9 cellular contexts compared by ENCODE assay signal in genomic region chr16:67528870-67529638, GRCh38. TPM values are rescaled to one million over a fixed set of nuclear protein-coding genes. Genes with fewer than 3 reads are reported as not detected.
DNase-seq lines count a peak whose midpoint lies in the region; TF ChIP-seq lines count a peak whose summit lies in the region.
"Had no signal": no experiment of that assay in that cellular context is flagged by ENCODE, and none has a peak within 500 bp of the region (broad histone marks: within the 10 kb centered on the region; RNA-seq: fewer than 3 reads in every experiment).

No MANE protein-coding gene starts in this region.

- intact Hi-C loops in esophagus muscularis mucosa (cut with DNase I) = loop anchor here (2.0 kb wide), 1 partner anchor 34 kb away; the partner anchor contains the start of gene CTCF

- H3K4me3 Mint-ChIP-seq in nephron = peak overlapping the region; percentile 92 to 97 (median 95)

- TF ChIP-seq EP300 in esophagus muscularis mucosa (IDR thresholded peaks at IDR 0.05) = no peak

- DNase-seq in Daoy (ENCODE audit: low read depth) = peak; percentile 52
- DNase-seq in HPDE6-E6E7 (ENCODE audit: extremely low spot score) = peak; percentile 72
- DNase-seq in activated CD4-positive, alpha-beta T cell treated with anti-CD3 and anti-CD28 coated beads, Interleukin-2, amount 50 U/mL, for 48 hours = peak; percentile 39 to 42
- no peak for DNase-seq in esophagus muscularis mucosa (ENCODE audit: extremely low spot score)
- DNase-seq in OCI-M2 (lab: John Stamatoyannopoulos, UW; ENCODE audit: unreplicated experiment) = no peak
- DNase-seq in SKM-1 (lab: John Stamatoyannopoulos, UW; ENCODE audit: unreplicated experiment) = no peak
- no peak for DNase-seq in NCI-H1436 treated with DMSO at 0.1 percent for 48 hours (lab: John Stamatoyannopoulos, UW)

- H3K27ac Mint-ChIP-seq in nephron = peak overlapping the region; percentile 64 to 88 (median 85)

- peak overlapping the region; percentile 86 to 95 (median 93) for H3K27ac ChIP-seq in esophagus muscularis mucosa (replicated peaks in 1 of 4)

- H3K9me3 ChIP-seq in esophagus muscularis mucosa = no peaks in the 10 kb centered on the region

- peaks cover 26% of the 10 kb centered on the region for H3K4me1 Mint-ChIP-seq in nephron

- no peaks in the 10 kb centered on the region for H3K36me3 ChIP-seq in esophagus muscularis mucosa

- no peaks in the 10 kb centered on the region for H3K9me3 Mint-ChIP-seq in nephron

- H3K27me3 ChIP-seq in esophagus muscularis mucosa = no peaks in the 10 kb centered on the region

- peaks cover 39 to 49% (median 44%) of the 10 kb centered on the region in 4 donors for H3K4me1 ChIP-seq in esophagus muscularis mucosa

- H3K36me3 Mint-ChIP-seq in nephron (ENCODE audit: low read depth) = peaks cover 6% of the 10 kb centered on the region

- 0% methylated on average over 30 of the region's 66 CpGs for WGBS in esophagus muscularis mucosa

- H3K4me3 ChIP-seq in esophagus muscularis mucosa = peak overlapping the region; percentile 75 to 95 (median 88)

- TF ChIP-seq POLR2A in esophagus muscularis mucosa (IDR thresholded peaks at IDR 0.05; ENCODE audit: low read depth) = peak; percentile 44

- no peak for TF ChIP-seq CTCF in esophagus muscularis mucosa (IDR thresholded peaks at IDR 0.05)
- TF ChIP-seq CTCF in nephron (IDR thresholded peaks at IDR 0.05; ENCODE audit: unreplicated experiment in 3 of 3) = no peak

- peaks cover 20% of the 10 kb centered on the region for H3K27me3 Mint-ChIP-seq in nephron (ENCODE audit: low read depth)

RNA-seq across cellular contexts. Expression of gene RIPOR1, which starts 0.4 kb away (rescaled TPM):
- total RNA-seq in Daoy (2014; rRNA removed; shearing (Covaris generic)) = 5.4 and 6.3 TPM in 2 replicates
- 100 to 1,000 TPM in 1 of 4 donors, 10 to 100 TPM in 3; 63.1 to 108 (median 68.4) TPM for total RNA-seq in esophagus muscularis mucosa

RNA-seq across cellular contexts. Expression of gene CTCF, which starts 33.3 kb away (rescaled TPM):
- 25.9 and 30.8 TPM in 2 replicates for total RNA-seq in Daoy (2014; rRNA removed; shearing (Covaris generic))
- 10 to 100 TPM; 27.5 to 46.3 (median 38.5) TPM for total RNA-seq in esophagus muscularis mucosa

RNA-seq across cellular contexts. Expression of gene AGRP, which starts 45.7 kb away (rescaled TPM):
- total RNA-seq in Daoy (2014; rRNA removed; shearing (Covaris generic)) = not detected in 2 replicates
- total RNA-seq in esophagus muscularis mucosa = not detected
- total RNA-seq: subcutaneous adipose tissue had no signal

RNA-seq across cellular contexts. Expression of gene ATP6V0D1, which starts 48.1 kb away (rescaled TPM):
- 56.2 and 66.9 TPM in 2 replicates for total RNA-seq in Daoy (2014; rRNA removed; shearing (Covaris generic))
- 100 to 1,000 TPM; 103 to 131 (median 119) TPM for total RNA-seq in esophagus muscularis mucosa

Comparison
In these comparisons a context has a peak if more than half of its experiments do, and no peak if none do; other contexts are left out.
1. DNase-seq: peak in Daoy (single experiment), HPDE6-E6E7 (single experiment) and activated CD4-positive, alpha-beta T cell treated with anti-CD3 and anti-CD28 coated beads, Interleukin-2, amount 50 U/mL, for 48 hours (2 of 2); none in esophagus muscularis mucosa (single experiment), OCI-M2 (single experiment), SKM-1 (single experiment) and NCI-H1436 treated with DMSO at 0.1 percent for 48 hours (single experiment).